8 cellular contexts compared by ENCODE assay signal in the genomic region with DNA sequence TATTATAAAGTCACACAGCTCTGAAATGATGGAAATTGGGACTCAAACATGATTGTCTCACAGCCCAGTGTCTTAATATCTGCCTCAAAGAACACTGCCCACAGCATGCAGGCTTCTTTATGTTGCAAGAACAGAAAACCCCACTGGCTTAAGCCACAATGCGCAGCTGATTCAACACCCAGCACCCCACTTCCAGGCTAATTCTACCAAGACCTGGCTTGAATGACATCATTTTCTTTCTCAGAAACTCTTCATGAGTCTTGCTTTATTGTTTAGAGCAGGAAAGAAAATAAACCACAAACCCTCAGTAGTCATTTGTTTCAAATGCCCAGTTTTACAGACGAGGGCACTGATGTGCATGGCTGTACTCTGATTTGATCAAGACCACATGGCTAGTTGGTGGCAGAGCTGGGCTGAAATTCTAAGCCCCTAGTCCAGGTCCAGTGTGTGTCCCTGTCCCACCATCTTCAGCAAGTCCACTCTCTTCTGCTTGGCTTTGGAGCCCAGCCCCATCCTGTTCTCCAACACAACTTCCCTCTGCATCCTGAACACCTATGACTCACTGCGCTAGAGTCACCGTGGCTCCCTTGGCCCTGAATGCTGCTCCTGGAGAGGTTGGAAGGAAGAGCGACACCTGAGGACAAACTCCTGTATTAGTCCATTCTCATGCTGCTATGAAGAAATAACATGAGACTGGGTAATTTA. TPM values are rescaled to one million over a fixed set of nuclear protein-coding genes. Genes with fewer than 3 reads are reported as not detected.
DNase-seq lines count a peak whose midpoint lies in the region; TF ChIP-seq lines count a peak whose summit lies in the region.

No MANE protein-coding gene starts in this region.

- H3K27me3 Mint-ChIP-seq in chondrocyte (ENCODE audit: low read depth) (no peaks in the 10 kb centered on the region), nephron progenitor cell (ENCODE audit: low read depth, poor library complexity) (peaks cover 7% of the 10 kb centered on the region)

- peaks cover 0 to 43% (median 3%) of the 10 kb centered on the region in 4 donors for H3K4me1 ChIP-seq in Peyer's patch

- peaks cover 5% of the 10 kb centered on the region for H3K36me3 Mint-ChIP-seq in chondrocyte (ENCODE audit: low read depth)
- peaks cover 4% of the 10 kb centered on the region for H3K36me3 Mint-ChIP-seq in nephron progenitor cell (ENCODE audit: low read depth)

- no peak for TF ChIP-seq POLR2A in Peyer's patch (IDR thresholded peaks at IDR 0.05)

- no peaks in the 10 kb centered on the region for H3K9me3 ChIP-seq in Peyer's patch

- DNase-seq in DMS79 (lab: John Stamatoyannopoulos, UW) (peak; percentile 76), Peyer's patch (peak in 1 of 3 donors; percentile 62), chondrocyte (ENCODE audit: low spot score) (no peak), nephron progenitor cell (no peak), NCI-H748 treated with DMSO at 0.1 percent for 48 hours (lab: John Stamatoyannopoulos, UW) (no peak), NCI-H2171 (lab: John Stamatoyannopoulos, UW) (no peak), NCI-H2029 (lab: John Stamatoyannopoulos, UW) (no peak), Ammon's horn (ENCODE audit: low spot score) (no peak)

- H3K36me3 ChIP-seq in Peyer's patch, result peaks cover 0 to 14% (median 0%) of the 10 kb centered on the region in 3 donors

- H3K4me3 Mint-ChIP-seq in chondrocyte (ENCODE audit: unreplicated experiment) (no peak overlapping the region), nephron progenitor cell (no peak overlapping the region)

- no peaks in the 10 kb centered on the region for H3K27me3 ChIP-seq in Peyer's patch

- no peak for TF ChIP-seq CTCF in Peyer's patch (IDR thresholded peaks at IDR 0.05)
- no peak for TF ChIP-seq CTCF in chondrocyte (IDR thresholded peaks at IDR 0.05)
- TF ChIP-seq CTCF in nephron progenitor cell (IDR thresholded peaks at IDR 0.05), result no peak

- no peaks in the 10 kb centered on the region for H3K9me3 Mint-ChIP-seq in chondrocyte (ENCODE audit: low read depth)
- no peaks in the 10 kb centered on the region for H3K9me3 Mint-ChIP-seq in nephron progenitor cell

- H3K27ac ChIP-seq in Peyer's patch, result peak overlapping the region in 3 of 4 donors; percentile 11 to 26 (median 23)

- no peak overlapping the region for H3K4me3 ChIP-seq in Peyer's patch

- H3K27ac Mint-ChIP-seq in chondrocyte (ENCODE audit: unreplicated experiment) (peak overlapping the region; percentile 86), nephron progenitor cell (peak overlapping the region; percentile 52)

- peaks cover 72% of the 10 kb centered on the region for H3K4me1 Mint-ChIP-seq in chondrocyte (ENCODE audit: low read depth)
- peaks cover 64% of the 10 kb centered on the region for H3K4me1 Mint-ChIP-seq in nephron progenitor cell

RNA-seq across cellular contexts. Expression of a gene that starts 50.3 kb away (rescaled TPM):
- total RNA-seq in Peyer's patch, result 100 to 1,000 TPM; 339 to 528 (median 434) TPM
- total RNA-seq in chondrocyte, result 147 to 193 TPM (median 163 TPM) in 3 replicates
